Comparison of ENCODE assay signal across 1 cellular context in genomic region chr5:170632266-170632984, GRCh38.
TF ChIP-seq lines count a peak whose summit lies in the region.

No MANE protein-coding gene starts in this region.

TF ChIP-seq in HepG2, 621 proteins besides CTCF, POLR2A, EP300 and RAD21 (continued from another document):
- TF ChIP-seq HNF1A (IDR thresholded peaks at IDR 0.05; ENCODE audit: low read depth) (no peak), HNF1A (CRISPR knock-in tag; IDR thresholded peaks at IDR 0.05; ENCODE audit: borderline replicate concordance) (no peak), ZNF282 (IDR thresholded peaks at IDR 0.05; ENCODE audit: partially characterized antibody) (no peak), ZBTB39 (CRISPR knock-in tag; IDR thresholded peaks at IDR 0.05) (no peak), ZNF709 (CRISPR knock-in tag; IDR thresholded peaks at IDR 0.05) (no peak), ZBTB14 (CRISPR knock-in tag; IDR thresholded peaks at IDR 0.05) (no peak)
TF ChIP-seq in HepG2: peak in this region for 2.
